1 cellular context compared by ENCODE assay signal in the genomic region with DNA sequence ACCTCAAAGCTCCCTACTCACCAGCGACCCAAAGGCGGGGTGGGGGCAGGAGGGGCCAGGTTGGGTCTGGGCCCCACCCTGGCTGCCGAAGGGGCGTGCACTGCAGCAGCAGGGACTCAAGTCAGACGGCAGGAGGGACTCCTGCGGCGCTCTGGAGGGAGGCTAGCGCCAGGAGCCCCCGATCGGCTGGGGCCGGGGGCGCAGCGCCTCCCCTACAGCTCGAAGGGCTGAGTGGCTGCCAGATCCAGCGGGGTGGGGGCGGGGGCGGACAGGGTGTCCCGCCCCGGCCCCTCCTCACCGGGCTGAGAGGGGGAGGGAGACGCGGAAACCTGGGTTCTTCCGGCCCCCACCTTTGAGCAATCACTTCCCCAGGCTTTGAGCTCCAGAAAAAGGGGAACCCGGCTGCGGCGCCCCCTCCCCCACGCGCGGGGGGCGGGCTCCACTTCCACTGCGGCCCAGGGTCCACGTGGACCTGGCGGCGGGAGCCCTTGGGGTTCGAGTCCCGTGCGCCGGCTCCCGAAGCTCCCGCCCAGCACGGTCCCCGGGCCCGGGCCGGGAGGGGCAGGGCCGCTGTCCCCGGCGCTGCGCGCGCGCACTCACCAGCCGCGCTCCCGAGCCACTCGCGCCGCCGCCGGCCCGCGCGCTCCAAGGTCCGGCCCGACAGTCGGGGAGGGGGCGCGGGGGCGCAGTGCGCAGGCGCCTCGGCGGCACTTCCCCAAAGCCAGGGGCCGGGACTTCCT.
TF ChIP-seq lines count a peak whose summit lies in the region.

A gene with protein sequence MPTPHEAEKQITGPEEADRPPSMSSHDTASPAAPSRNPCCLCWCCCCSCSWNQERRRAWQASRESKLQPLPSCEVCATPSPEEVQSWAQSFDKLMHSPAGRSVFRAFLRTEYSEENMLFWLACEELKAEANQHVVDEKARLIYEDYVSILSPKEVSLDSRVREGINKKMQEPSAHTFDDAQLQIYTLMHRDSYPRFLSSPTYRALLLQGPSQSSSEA (minus strand): TSS at position 246 of the 740 bp plus-strand sequence. CDS start 2,632 bp downstream, outside the sequence.

TF ChIP-seq in HepG2, 621 proteins besides CTCF, POLR2A, EP300 and RAD21 (continued from another document and continues in another):
- no peak for TF ChIP-seq RERE (CRISPR knock-in tag; IDR thresholded peaks at IDR 0.05; ENCODE audit: low read depth)
- TF ChIP-seq SOX13 (IDR thresholded peaks at IDR 0.05), result no peak
- TF ChIP-seq SOX13 (CRISPR knock-in tag; conservative IDR thresholded peaks at IDR 0.05 in 1 of 2, IDR thresholded peaks at IDR 0.05 in 1 of 2), result no peak
- peak in 1 of 2 experiments; percentile 65; a peak in 3 of 4 replicates for TF ChIP-seq HMGXB4 (CRISPR knock-in tag; IDR thresholded peaks at IDR 0.05; ENCODE audit: borderline replicate concordance in 1 of 2, low read depth in 1 of 2)
- no peak for TF ChIP-seq ZNF558 (CRISPR knock-in tag; IDR thresholded peaks at IDR 0.05; ENCODE audit: borderline replicate concordance)
- peak; percentile 66; the same call in 1 of the 2 replicates for TF ChIP-seq HNF1B (CRISPR knock-in tag; IDR thresholded peaks at IDR 0.05)
- TF ChIP-seq KDM5A (IDR thresholded peaks at IDR 0.05; ENCODE audit: borderline replicate concordance, low read length), result no peak
- TF ChIP-seq, protein P1, sequence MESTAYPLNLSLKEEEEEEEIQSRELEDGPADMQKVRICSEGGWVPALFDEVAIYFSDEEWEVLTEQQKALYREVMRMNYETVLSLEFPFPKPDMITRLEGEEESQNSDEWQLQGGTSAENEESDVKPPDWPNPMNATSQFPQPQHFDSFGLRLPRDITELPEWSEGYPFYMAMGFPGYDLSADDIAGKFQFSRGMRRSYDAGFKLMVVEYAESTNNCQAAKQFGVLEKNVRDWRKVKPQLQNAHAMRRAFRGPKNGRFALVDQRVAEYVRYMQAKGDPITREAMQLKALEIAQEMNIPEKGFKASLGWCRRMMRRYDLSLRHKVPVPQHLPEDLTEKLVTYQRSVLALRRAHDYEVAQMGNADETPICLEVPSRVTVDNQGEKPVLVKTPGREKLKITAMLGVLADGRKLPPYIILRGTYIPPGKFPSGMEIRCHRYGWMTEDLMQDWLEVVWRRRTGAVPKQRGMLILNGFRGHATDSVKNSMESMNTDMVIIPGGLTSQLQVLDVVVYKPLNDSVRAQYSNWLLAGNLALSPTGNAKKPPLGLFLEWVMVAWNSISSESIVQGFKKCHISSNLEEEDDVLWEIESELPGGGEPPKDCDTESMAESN (CRISPR knock-in tag; conservative IDR thresholded peaks at IDR 0.05), result no peak
- TF ChIP-seq ZNF296 (CRISPR knock-in tag; conservative IDR thresholded peaks at IDR 0.05), result no peak
- TF ChIP-seq, protein P2, sequence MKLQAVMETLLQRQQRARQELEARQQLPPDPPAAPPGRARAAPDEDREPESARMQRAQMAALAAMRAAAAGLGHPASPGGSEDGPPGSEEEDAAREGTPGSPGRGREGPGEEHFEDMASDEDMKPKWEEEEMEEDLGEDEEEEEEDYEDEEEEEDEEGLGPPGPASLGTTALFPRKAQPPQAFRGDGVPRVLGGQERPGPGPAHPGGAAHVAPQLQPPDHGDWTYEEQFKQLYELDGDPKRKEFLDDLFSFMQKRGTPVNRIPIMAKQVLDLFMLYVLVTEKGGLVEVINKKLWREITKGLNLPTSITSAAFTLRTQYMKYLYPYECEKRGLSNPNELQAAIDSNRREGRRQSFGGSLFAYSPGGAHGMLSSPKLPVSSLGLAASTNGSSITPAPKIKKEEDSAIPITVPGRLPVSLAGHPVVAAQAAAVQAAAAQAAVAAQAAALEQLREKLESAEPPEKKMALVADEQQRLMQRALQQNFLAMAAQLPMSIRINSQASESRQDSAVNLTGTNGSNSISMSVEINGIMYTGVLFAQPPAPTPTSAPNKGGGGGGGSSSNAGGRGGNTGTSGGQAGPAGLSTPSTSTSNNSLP (IDR thresholded peaks at IDR 0.05; ENCODE audit: low read depth, low read length), result no peak
- TF ChIP-seq ZNF34 (CRISPR knock-in tag; IDR thresholded peaks at IDR 0.05; ENCODE audit: borderline replicate concordance), result no peak
- TF ChIP-seq ZNF652 (CRISPR knock-in tag; IDR thresholded peaks at IDR 0.05; ENCODE audit: borderline replicate concordance, low read depth), result no peak
- no peak for TF ChIP-seq AKNA (CRISPR knock-in tag; IDR thresholded peaks at IDR 0.05; ENCODE audit: borderline replicate concordance)
- TF ChIP-seq SRY (CRISPR knock-in tag; IDR thresholded peaks at IDR 0.05), result peak; percentile 25; the same call in 1 of the 2 replicates
- no peak for TF ChIP-seq TBL1XR1 (IDR thresholded peaks at IDR 0.05; ENCODE audit: borderline replicate concordance, low read length, partially characterized antibody)
- TF ChIP-seq, protein P3, sequence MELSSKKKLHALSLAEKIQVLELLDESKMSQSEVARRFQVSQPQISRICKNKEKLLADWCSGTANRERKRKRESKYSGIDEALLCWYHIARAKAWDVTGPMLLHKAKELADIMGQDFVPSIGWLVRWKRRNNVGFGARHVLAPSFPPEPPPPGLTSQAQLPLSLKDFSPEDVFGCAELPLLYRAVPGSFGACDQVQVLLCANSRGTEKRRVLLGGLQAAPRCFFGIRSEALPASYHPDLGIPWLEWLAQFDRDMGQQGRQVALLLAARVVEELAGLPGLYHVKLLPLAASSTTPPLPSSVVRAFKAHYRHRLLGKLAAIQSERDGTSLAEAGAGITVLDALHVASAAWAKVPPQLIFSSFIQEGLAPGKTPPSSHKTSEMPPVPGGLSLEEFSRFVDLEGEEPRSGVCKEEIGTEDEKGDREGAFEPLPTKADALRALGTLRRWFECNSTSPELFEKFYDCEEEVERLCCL (CRISPR knock-in tag; IDR thresholded peaks at IDR 0.05; ENCODE audit: borderline replicate concordance), result no peak
- TF ChIP-seq NFE2 (CRISPR knock-in tag; IDR thresholded peaks at IDR 0.05), result no peak
- TF ChIP-seq AHR (CRISPR knock-in tag; IDR thresholded peaks at IDR 0.05), result no peak
- peak; percentile 37; the same call in 1 of the 2 replicates for TF ChIP-seq ZNF607 (CRISPR knock-in tag; IDR thresholded peaks at IDR 0.05; ENCODE audit: borderline replicate concordance)
- TF ChIP-seq, protein P4, sequence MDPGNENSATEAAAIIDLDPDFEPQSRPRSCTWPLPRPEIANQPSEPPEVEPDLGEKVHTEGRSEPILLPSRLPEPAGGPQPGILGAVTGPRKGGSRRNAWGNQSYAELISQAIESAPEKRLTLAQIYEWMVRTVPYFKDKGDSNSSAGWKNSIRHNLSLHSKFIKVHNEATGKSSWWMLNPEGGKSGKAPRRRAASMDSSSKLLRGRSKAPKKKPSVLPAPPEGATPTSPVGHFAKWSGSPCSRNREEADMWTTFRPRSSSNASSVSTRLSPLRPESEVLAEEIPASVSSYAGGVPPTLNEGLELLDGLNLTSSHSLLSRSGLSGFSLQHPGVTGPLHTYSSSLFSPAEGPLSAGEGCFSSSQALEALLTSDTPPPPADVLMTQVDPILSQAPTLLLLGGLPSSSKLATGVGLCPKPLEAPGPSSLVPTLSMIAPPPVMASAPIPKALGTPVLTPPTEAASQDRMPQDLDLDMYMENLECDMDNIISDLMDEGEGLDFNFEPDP (CRISPR knock-in tag; conservative IDR thresholded peaks at IDR 0.05), result no peak
- no peak for TF ChIP-seq ZNF343 (CRISPR knock-in tag; IDR thresholded peaks at IDR 0.05)
- TF ChIP-seq ZNF674 (CRISPR knock-in tag; IDR thresholded peaks at IDR 0.05; ENCODE audit: low read depth), result no peak
- TF ChIP-seq, protein P5, sequence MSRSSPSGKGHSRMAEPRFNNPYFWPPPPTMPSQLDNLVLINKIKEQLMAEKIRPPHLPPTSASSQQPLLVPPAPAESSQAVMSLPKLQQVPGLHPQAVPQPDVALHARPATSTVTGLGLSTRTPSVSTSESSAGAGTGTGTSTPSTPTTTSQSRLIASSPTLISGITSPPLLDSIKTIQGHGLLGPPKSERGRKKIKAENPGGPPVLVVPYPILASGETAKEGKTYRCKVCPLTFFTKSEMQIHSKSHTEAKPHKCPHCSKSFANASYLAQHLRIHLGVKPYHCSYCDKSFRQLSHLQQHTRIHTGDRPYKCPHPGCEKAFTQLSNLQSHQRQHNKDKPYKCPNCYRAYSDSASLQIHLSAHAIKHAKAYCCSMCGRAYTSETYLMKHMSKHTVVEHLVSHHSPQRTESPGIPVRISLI (CRISPR knock-in tag; IDR thresholded peaks at IDR 0.05; ENCODE audit: borderline replicate concordance), result no peak
